ENCODE assay signal across 7 cellular contexts in the genomic region with DNA sequence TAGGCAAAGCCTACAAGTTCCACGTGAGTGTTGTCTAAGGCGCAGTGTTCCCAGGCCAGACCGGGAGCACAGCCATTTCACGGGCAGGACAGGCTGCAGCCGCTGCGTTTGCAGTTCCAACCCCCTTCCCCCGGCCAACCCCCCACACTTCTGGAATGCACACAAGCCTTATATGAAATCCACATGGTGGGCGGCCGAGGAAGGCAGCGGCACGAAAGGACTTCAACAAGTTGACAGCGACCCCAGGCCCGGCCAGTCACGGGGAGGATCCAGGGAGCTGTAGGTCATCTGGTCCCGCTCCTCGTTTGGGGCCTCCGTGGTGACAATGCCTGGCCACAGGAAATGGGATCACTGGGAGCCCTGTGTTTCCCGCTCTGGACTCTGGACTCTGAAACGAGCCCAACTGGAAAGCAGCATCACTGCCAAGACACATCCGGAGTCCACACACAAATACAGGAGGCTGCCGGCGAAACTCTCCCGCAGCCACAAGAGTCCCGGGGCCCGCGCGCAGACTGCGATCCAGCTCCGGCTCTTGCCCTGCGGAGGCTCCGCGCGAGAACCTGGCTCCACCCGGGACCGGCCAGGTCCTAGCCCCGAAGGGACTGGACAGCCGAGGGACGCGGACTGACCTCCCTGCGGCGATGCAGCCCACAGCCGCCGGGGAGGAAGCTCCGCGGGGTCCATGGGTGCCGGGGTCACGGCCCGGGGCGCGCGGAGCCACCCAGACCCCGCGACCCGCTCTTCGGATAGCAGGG. TPM values are rescaled to one million over a fixed set of nuclear protein-coding genes. Genes with fewer than 3 reads are reported as not detected.
DNase-seq lines count a peak whose midpoint lies in the region; TF ChIP-seq lines count a peak whose summit lies in the region.

No MANE protein-coding gene starts in this region.

- no peaks in the 10 kb centered on the region for H3K9me2 ChIP-seq in MM.1S (replicated peaks; ENCODE audit: insufficient read depth, low read length)

- no peak for TF ChIP-seq CTCF in GM12865 (IDR thresholded peaks at IDR 0.05; ENCODE audit: insufficient read depth, low read depth, low read length, missing control alignments)
- no peak for TF ChIP-seq CTCF in osteocyte (IDR thresholded peaks at IDR 0.05)
- TF ChIP-seq CTCF in MM.1S (IDR thresholded peaks at IDR 0.05; ENCODE audit: low read length) = no peak

- 0 out of 2 replicates have a peak, but pooled peaks cover 4% of the 10 kb centered on the region for H3K4me1 ChIP-seq in MM.1S (ENCODE audit: low read length)

- no peak overlapping the region for H3K4me2 ChIP-seq in MM.1S (ENCODE audit: low read depth, low read length)

- H3K4me3 ChIP-seq in GM12865 (ENCODE audit: low read depth, low read length) (peak overlapping the region; percentile 63), MM.1S (ENCODE audit: low read length) (no peak overlapping the region)

- H3K27ac Mint-ChIP-seq in activated naive CD4-positive, alpha-beta T cell treated with anti-CD3 and anti-CD28 coated beads, Interleukin-2, amount 50 U/mL, for 24 hours = no peak overlapping the region
- H3K27ac Mint-ChIP-seq in osteocyte (ENCODE audit: unreplicated experiment) = peak overlapping the region; percentile 65

- peaks cover 32% of the 10 kb centered on the region for H3K27me3 Mint-ChIP-seq in activated naive CD4-positive, alpha-beta T cell treated with anti-CD3 and anti-CD28 coated beads, Interleukin-2, amount 50 U/mL, for 24 hours
- no peaks in the 10 kb centered on the region for H3K27me3 Mint-ChIP-seq in osteocyte (ENCODE audit: unreplicated experiment)

- DNase-seq in GM12865 (ENCODE audit: low read depth) = peak; percentile 22
- peak; percentile 33 for DNase-seq in HS-5 (ENCODE audit: low read depth)
- peak; percentile 79 for DNase-seq in cardiac septum (ENCODE audit: low spot score)
- DNase-seq in osteocyte (ENCODE audit: extremely low spot score, unreplicated experiment) = no peak
- no peak for DNase-seq in MM.1S
- no peak for DNase-seq in SIG-M5 treated with dmso at 0.1 percent for 504 hours (lab: John Stamatoyannopoulos, UW; ENCODE audit: unreplicated experiment)

- no peaks in the 10 kb centered on the region for H3F3A ChIP-seq in MM.1S (ENCODE audit: insufficient read depth, low read length)

- no peak overlapping the region for H3K9ac ChIP-seq in MM.1S (ENCODE audit: low read length)

- H3K36me3 Mint-ChIP-seq in activated naive CD4-positive, alpha-beta T cell treated with anti-CD3 and anti-CD28 coated beads, Interleukin-2, amount 50 U/mL, for 24 hours = no peaks in the 10 kb centered on the region
- peaks cover 6% of the 10 kb centered on the region for H3K36me3 Mint-ChIP-seq in osteocyte (ENCODE audit: unreplicated experiment)

- intact Hi-C loops in cardiac septum (cut with DNase I) = loop anchor here (5.0 to 10.0 kb wide), 3 partner anchors 47 to 559 kb away; a partner anchor contains a TSS

- no peaks in the 10 kb centered on the region for H3K79me2 ChIP-seq in MM.1S (ENCODE audit: low read length)

- H3K27me3 ChIP-seq in MM.1S (replicated peaks; ENCODE audit: insufficient read depth, low read length) = no peaks in the 10 kb centered on the region

- peaks cover 23% of the 10 kb centered on the region for H3K4me1 Mint-ChIP-seq in activated naive CD4-positive, alpha-beta T cell treated with anti-CD3 and anti-CD28 coated beads, Interleukin-2, amount 50 U/mL, for 24 hours
- peaks cover 15% of the 10 kb centered on the region for H3K4me1 Mint-ChIP-seq in osteocyte (ENCODE audit: unreplicated experiment)

- H3K4me3 Mint-ChIP-seq in activated naive CD4-positive, alpha-beta T cell treated with anti-CD3 and anti-CD28 coated beads, Interleukin-2, amount 50 U/mL, for 24 hours = peak overlapping the region; percentile 61
- H3K4me3 Mint-ChIP-seq in osteocyte (ENCODE audit: unreplicated experiment) = peak overlapping the region; percentile 79

- H3K36me3 ChIP-seq in MM.1S (replicated peaks; ENCODE audit: insufficient read depth, low read length) = no peaks in the 10 kb centered on the region

- H3K27ac ChIP-seq in MM.1S (ENCODE audit: low read length) = no peak overlapping the region

- no peak overlapping the region for H2AFZ ChIP-seq in MM.1S (ENCODE audit: low read length)

- no peaks in the 10 kb centered on the region for H3K9me3 Mint-ChIP-seq in activated naive CD4-positive, alpha-beta T cell treated with anti-CD3 and anti-CD28 coated beads, Interleukin-2, amount 50 U/mL, for 24 hours
- no peaks in the 10 kb centered on the region for H3K9me3 Mint-ChIP-seq in osteocyte (ENCODE audit: unreplicated experiment)

- H3K9me3 ChIP-seq in MM.1S (replicated peaks; ENCODE audit: insufficient read depth, low read length) = no peaks in the 10 kb centered on the region

- no peaks in the 10 kb centered on the region for H4K20me1 ChIP-seq in MM.1S (ENCODE audit: insufficient read depth, low read length)

RNA-seq across cellular contexts. Expression of a gene that starts 0.8 kb away (rescaled TPM):
- 42.1 TPM for total RNA-seq in cardiac septum
- total RNA-seq in osteocyte = 142 and 149 TPM in 2 replicates

Comparison
In these comparisons a context has a peak if more than half of its experiments do, and no peak if none do; other contexts are left out.
1. DNase-seq: peak in GM12865 (single experiment), HS-5 (single experiment) and cardiac septum (single experiment); none in osteocyte (single experiment), MM.1S (single experiment) and SIG-M5 treated with dmso at 0.1 percent for 504 hours (single experiment).